1 cellular context compared by ENCODE assay signal in genomic region chr1:224061436-224061835, GRCh38.
TF ChIP-seq lines count a peak whose summit lies in the region.

No MANE protein-coding gene starts in this region.

TF ChIP-seq in GM23338, 12 proteins besides CTCF, POLR2A, EP300 and RAD21 (continued from another document):
- TF ChIP-seq ZNF462 (CRISPR knock-in tag; IDR thresholded peaks at IDR 0.05) (no peak), ZNF114 (CRISPR knock-in tag; IDR thresholded peaks at IDR 0.05) (no peak), ZNF331 (CRISPR knock-in tag; IDR thresholded peaks at IDR 0.05; ENCODE audit: low read depth) (no peak), EZH2 (IDR thresholded peaks at IDR 0.05; ENCODE audit: low read depth, unreplicated experiment) (no peak)
